ENCODE assay signal across 12 cellular contexts in the genomic region with DNA sequence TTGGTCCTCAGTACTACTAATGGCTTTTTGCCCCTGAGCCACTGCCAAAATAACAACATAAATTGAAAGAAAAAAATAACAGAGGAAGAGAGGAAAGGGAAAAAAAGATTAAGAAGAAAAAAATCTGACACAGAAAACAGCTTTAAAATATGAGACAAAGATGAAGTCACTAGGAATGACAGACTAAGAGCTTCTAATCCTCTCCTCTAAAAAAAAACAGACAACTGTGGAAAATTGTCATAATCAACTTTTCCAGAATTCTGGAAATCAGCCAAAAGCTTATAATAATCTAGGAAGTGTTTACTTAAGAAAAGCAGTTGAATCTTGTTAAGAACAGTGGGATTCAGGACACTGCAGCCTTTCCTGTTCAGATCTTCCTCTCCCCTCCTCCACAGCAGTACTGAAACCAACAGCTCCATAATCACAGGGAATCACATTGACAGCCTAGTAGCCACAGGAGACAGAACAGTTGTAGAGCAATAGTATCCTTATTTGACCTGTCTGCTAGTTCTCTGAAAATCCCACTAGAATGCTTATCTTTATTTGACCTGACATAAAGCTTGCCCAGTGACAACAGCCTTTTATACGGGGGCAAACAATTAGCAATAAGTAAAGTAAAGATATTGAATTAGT. TPM values are rescaled to one million over a fixed set of nuclear protein-coding genes. Genes with fewer than 3 reads are reported as not detected.
DNase-seq lines count a peak whose midpoint lies in the region; ATAC-seq lines count a peak whose summit lies in the region.
"Had no signal": no experiment of that assay in that cellular context is flagged by ENCODE, and none has a peak within 500 bp of the region (broad histone marks: within the 10 kb centered on the region; RNA-seq: fewer than 3 reads in every experiment).

No MANE protein-coding gene starts in this region.

- H3K9me3 ChIP-seq in endocrine pancreas (ENCODE audit: control insufficient read depth, low read length) (no peaks in the 10 kb centered on the region), mesodermal cell (ENCODE audit: control insufficient read depth, low read length) (no peaks in the 10 kb centered on the region)

- no peaks in the 10 kb centered on the region for H3K36me3 ChIP-seq in endocrine pancreas (ENCODE audit: control insufficient read depth, insufficient read depth, low read length)
- peaks cover 45% of the 10 kb centered on the region for H3K36me3 ChIP-seq in mesodermal cell (ENCODE audit: control insufficient read depth, insufficient read depth, low read length)

- H3K4me3 ChIP-seq in endocrine pancreas (ENCODE audit: control insufficient read depth, insufficient read depth, low read length) (peak overlapping the region; percentile 4), mesodermal cell (ENCODE audit: extremely low read depth, insufficient read depth, low read length, poor library complexity, severe bottlenecking) (no peak overlapping the region)

- no CpG with 5 or more reads among the region's 1 CpG for WGBS in mesodermal cell (ENCODE audit: insufficient coverage in 2 of 2), 2 experiments

- ATAC-seq in HG03469 (IDR thresholded peaks at IDR 0.05; ENCODE audit: unreplicated experiment): no peak
- ATAC-seq in stimulated activated naive CD8-positive, alpha-beta T cell treated with anti-CD3 and anti-CD28 coated beads, Interleukin-15, Interleukin-2, amounts not matched to agents 100 U/mL and 50 U/mL, for 24 hours: no peak

- H3K9ac ChIP-seq in endocrine pancreas (ENCODE audit: control insufficient read depth, insufficient read depth, low read length): no peak overlapping the region

- H3K27ac ChIP-seq in mesodermal cell (ENCODE audit: low read depth, low read length, severe bottlenecking): peak overlapping the region; percentile 1

- H3K27me3 ChIP-seq in endocrine pancreas (ENCODE audit: control insufficient read depth, insufficient read depth, low read length): no peaks in the 10 kb centered on the region

- H3K4me1 ChIP-seq in endocrine pancreas (ENCODE audit: control insufficient read depth, insufficient read depth, low read length): no peaks in the 10 kb centered on the region
- no peaks in the 10 kb centered on the region for H3K4me1 ChIP-seq in mesodermal cell (ENCODE audit: control insufficient read depth, insufficient read depth, low read length, poor library complexity, severe bottlenecking)

- DNase-seq in EH (ENCODE audit: low read depth) (peak; percentile 39), NCI-H82 (lab: John Stamatoyannopoulos, UW) (peak; percentile 76), NCI-H1105 (lab: John Stamatoyannopoulos, UW) (no peak)
- DNase-seq in activated CD8-positive, alpha-beta memory T cell treated with anti-CD3 and anti-CD28 coated beads, Interleukin-2, amount 50 U/mL, for 4 hours: no peak
- DNase-seq in stimulated activated naive CD8-positive, alpha-beta T cell treated with anti-CD3 and anti-CD28 coated beads, Interleukin-15, Interleukin-2, amounts not matched to agents 100 U/mL and 50 U/mL, for 24 hours: no peak
- DNase-seq: activated CD8-positive, alpha-beta memory T cell treated with anti-CD3 and anti-CD28 coated beads for 24 hours; caudate nucleus; CD4-positive, alpha-beta memory T cell; NCI-H187 treated with DMSO at 0.1 percent for 48 hours had no signal

RNA-seq across cellular contexts. Expression of gene IBTK, which starts 41.6 kb away (rescaled TPM):
- 25.1 TPM for polyA plus RNA-seq in mesodermal cell (2013, experiment 1 of 2)
- polyA plus RNA-seq in mesodermal cell (2013, experiment 2 of 2): 30.4 TPM

Comparison
In these comparisons a context has a peak if more than half of its experiments do, and no peak if none do; other contexts are left out.
1. DNase-seq: peak in EH (single experiment) and NCI-H82 (single experiment); none in NCI-H1105 (single experiment), activated CD8-positive, alpha-beta memory T cell treated with anti-CD3 and anti-CD28 coated beads, Interleukin-2, amount 50 U/mL, for 4 hours (single experiment) and stimulated activated naive CD8-positive, alpha-beta T cell treated with anti-CD3 and anti-CD28 coated beads, Interleukin-15, Interleukin-2, amounts not matched to agents 100 U/mL and 50 U/mL, for 24 hours (single experiment).